In genomic region chr5:142550471-142550870, GRCh38 we compare ENCODE assay signal across 1 cellular context.
TF ChIP-seq lines count a peak whose summit lies in the region.

No MANE protein-coding gene starts in this region.

TF ChIP-seq in WTC11, 78 proteins besides CTCF, POLR2A, EP300 and RAD21 (continued from another document):
- no peak for TF ChIP-seq ATF6 (CRISPR knock-in tag; IDR thresholded peaks at IDR 0.05)
- TF ChIP-seq ZNF512 (CRISPR knock-in tag; IDR thresholded peaks at IDR 0.05; ENCODE audit: borderline replicate concordance): no peak
- TF ChIP-seq ESRRA (CRISPR knock-in tag; IDR thresholded peaks at IDR 0.05; ENCODE audit: borderline replicate concordance): no peak
